In the genomic region with DNA sequence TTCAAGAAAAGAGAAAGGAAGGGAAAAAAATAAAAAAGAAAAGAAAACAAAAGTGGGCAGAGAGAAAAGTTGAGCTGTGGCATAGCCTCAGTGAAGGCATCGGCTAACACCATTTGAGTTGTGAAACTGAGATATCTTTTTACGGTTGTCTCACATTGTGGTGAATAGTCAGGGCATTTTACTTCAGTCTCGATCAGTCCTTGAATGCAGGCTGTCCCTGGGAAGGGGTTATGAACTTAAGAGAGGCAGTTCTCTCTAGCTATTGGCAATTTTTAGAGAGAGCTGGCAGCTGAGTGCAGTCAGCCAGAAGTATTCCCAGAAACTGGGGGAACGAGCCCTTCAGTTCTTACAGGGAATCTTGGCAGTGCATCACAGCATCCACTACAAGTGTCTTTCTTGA, we compare ENCODE assay signal across 29 cellular contexts.
"Had no signal": no experiment of that assay in that cellular context is flagged by ENCODE, and none has a peak within 500 bp of the region (broad histone marks: within the 10 kb centered on the region; RNA-seq: fewer than 3 reads in every experiment).

No MANE protein-coding gene starts in this region.

- H3K9me3 ChIP-seq: colonic mucosa, esophagus squamous epithelium had no signal

- DNase-seq: activated B cell treated with CpG ODN at 0.5 μM for 24 hours; activated CD4-positive, alpha-beta T cell treated with anti-CD3 and anti-CD28 coated beads for 48 hours; activated CD4-positive, alpha-beta T cell treated with anti-CD3 and anti-CD28 coated beads, Interleukin-2, amount 50 U/mL, for 1 hour; activated CD4-positive, alpha-beta T cell treated with anti-CD3 and anti-CD28 coated beads, Interleukin-2, amount 50 U/mL, for 48 hours; activated CD8-positive, alpha-beta memory T cell treated with anti-CD3 and anti-CD28 coated beads for 24 hours; activated CD8-positive, alpha-beta T cell treated with anti-CD3 and anti-CD28 coated beads for 36 hours; activated effector memory CD4-positive, alpha-beta T cell treated with Interleukin-2 at 50 U/mL for 16 hours; activated gamma-delta T cell treated with Interleukin-2 at 50 U/mL for 16 hours; activated naive CD4-positive, alpha-beta T cell treated with anti-CD3 and anti-CD28 coated beads, Interleukin-2, amount 50 U/mL, for 16 hours; activated naive CD4-positive, alpha-beta T cell treated with Interleukin-2 at 50 U/mL for 16 hours; activated T-cell treated with anti-CD3 and anti-CD28 coated beads, Interleukin-2, amount 50 U/mL, for 4 hours; amniotic stem cell; anterior cingulate cortex; brain microvascular endothelial cell; central memory CD4-positive, alpha-beta T cell; cerebellar nuclear complex; colonic mucosa; effector CD8-positive, alpha-beta T cell; esophagus squamous epithelium; foreskin fibroblast; glutamatergic neuron; heart left ventricle; T-helper 1 cell; T-helper 17 cell; T1000; WERI-Rb-1 had no signal

- ATAC-seq: activated CD4-positive, CD25-positive, alpha-beta regulatory T cell treated with anti-CD3 and anti-CD28 coated beads, Interleukin-2, amount 50 U/mL, for 24 hours; activated CD8-positive, alpha-beta T cell treated with anti-CD3 and anti-CD28 coated beads for 36 hours; activated T-cell treated with anti-CD3 and anti-CD28 coated beads, Interleukin-2, amount 50 U/mL, for 4 hours; activated T-helper 17 cell treated with anti-CD3 and anti-CD28 coated beads, Interleukin-2, amount 50 U/mL, for 72 hours; heart left ventricle; T-helper 17 cell had no signal

- H3K4me3 ChIP-seq: colonic mucosa, esophagus squamous epithelium, heart left ventricle had no signal

- H3K27me3 ChIP-seq: brain microvascular endothelial cell, colonic mucosa, esophagus squamous epithelium, heart left ventricle had no signal

- H3K27ac ChIP-seq: brain microvascular endothelial cell, colonic mucosa, epithelial cell of prostate, esophagus squamous epithelium, heart left ventricle, WERI-Rb-1 had no signal

- H3K4me1 ChIP-seq: colonic mucosa, heart left ventricle had no signal

- H3K36me3 ChIP-seq: brain microvascular endothelial cell, colonic mucosa, esophagus squamous epithelium, heart left ventricle, WERI-Rb-1 had no signal
